In the genomic region with DNA sequence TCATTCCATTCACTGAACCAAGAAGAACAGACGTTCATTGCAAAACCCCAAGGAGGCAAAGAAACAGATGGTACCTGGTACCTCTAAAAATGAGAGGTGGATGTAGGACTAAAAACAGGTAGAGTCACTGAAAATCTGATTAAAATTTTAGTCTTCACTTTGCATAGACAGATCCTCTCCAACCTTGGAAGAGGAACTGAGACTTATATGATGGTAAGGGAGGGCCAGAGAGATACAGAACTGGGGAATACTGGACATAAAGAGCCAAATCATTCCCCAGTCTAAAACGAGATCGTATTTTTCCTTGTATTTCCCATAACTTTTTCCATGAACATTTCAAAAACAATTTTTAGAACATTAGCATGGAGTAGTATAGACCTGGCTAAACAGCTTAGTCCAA, we compare ENCODE assay signal across 32 cellular contexts.
"Had no signal": no experiment of that assay in that cellular context is flagged by ENCODE, and none has a peak within 500 bp of the region (broad histone marks: within the 10 kb centered on the region; RNA-seq: fewer than 3 reads in every experiment).

No MANE protein-coding gene starts in this region.

- H3K4me1 ChIP-seq: adrenal gland, ascending aorta, breast epithelium, colonic mucosa had no signal

- H3K4me3 ChIP-seq: adrenal gland, ascending aorta, body of pancreas, breast epithelium, cardiac muscle cell, colonic mucosa had no signal

- ATAC-seq: activated naive CD4-positive, alpha-beta T cell treated with anti-CD3 and anti-CD28 coated beads, Interleukin-2, amount 50 U/mL, for 72 hours; activated naive CD8-positive, alpha-beta T cell treated with anti-CD3 and anti-CD28 coated beads, Interleukin-2, amount 50 U/mL, for 24 hours; activated T-cell treated with anti-CD3 and anti-CD28 coated beads, Interleukin-2, amount 50 U/mL, for 72 hours; activated T-helper 17 cell treated with anti-CD3 and anti-CD28 coated beads, Interleukin-2, amount 50 U/mL, for 72 hours; body of pancreas had no signal

- H3K27ac ChIP-seq: adrenal gland, ascending aorta, body of pancreas, brain microvascular endothelial cell, breast epithelium, cardiac muscle cell, colonic mucosa had no signal

- H3K36me3 ChIP-seq: adrenal gland, ascending aorta, brain microvascular endothelial cell, breast epithelium, cardiac muscle cell, colonic mucosa had no signal

- H3K27me3 ChIP-seq: adrenal gland, ascending aorta, body of pancreas, brain microvascular endothelial cell, breast epithelium, cardiac muscle cell, colonic mucosa had no signal

- FAIRE-seq: astrocyte, bronchial epithelial cell had no signal

- H3K9me3 ChIP-seq: ascending aorta, body of pancreas, breast epithelium, colonic mucosa had no signal

- DNase-seq: activated effector memory CD4-positive, alpha-beta T cell treated with anti-CD3 and anti-CD28 coated beads, Interleukin-2, amount 50 U/mL, for 16 hours; activated effector memory CD4-positive, alpha-beta T cell treated with Interleukin-2 at 50 U/mL for 16 hours; activated gamma-delta T cell; activated gamma-delta T cell treated with Interleukin-2 at 50 U/mL for 16 hours; activated naive CD4-positive, alpha-beta T cell; activated naive CD4-positive, alpha-beta T cell treated with anti-CD3 and anti-CD28 coated beads for 36 hours; activated naive CD4-positive, alpha-beta T cell treated with anti-CD3 and anti-CD28 coated beads, Interleukin-2, amount 10 ng/mL, durations not matched to agents 7 days and 5 days; activated naive CD4-positive, alpha-beta T cell treated with anti-CD3 and anti-CD28 coated beads, Interleukin-2, amount 50 U/mL, for 16 hours; activated naive CD4-positive, alpha-beta T cell treated with Interleukin-2 at 50 U/mL for 16 hours; activated naive CD8-positive, alpha-beta T cell treated with anti-CD3 and anti-CD28 coated beads for 36 hours; activated naive CD8-positive, alpha-beta T cell treated with anti-CD3 and anti-CD28 coated beads, Interleukin-2, amount 10 ng/mL, durations not matched to agents 7 days and 5 days; activated naive CD8-positive, alpha-beta T cell treated with anti-CD3 and anti-CD28 coated beads, Interleukin-2, amount 50 U/mL, for 24 hours; activated T-cell treated with anti-CD3 and anti-CD28 coated beads, Interleukin-2, amount 50 U/mL, for 48 hours; activated T-cell treated with anti-CD3 and anti-CD28 coated beads, Interleukin-2, amount 50 U/mL, for 72 hours; adrenal gland; amniotic stem cell; amygdala; anterior cingulate cortex; aorta; body of pancreas; brain microvascular endothelial cell; caudate nucleus; central memory CD4-positive, alpha-beta T cell; cerebellar nuclear complex; colonic mucosa had no signal
